ENCODE assay signal across 8 cellular contexts in the genomic region with DNA sequence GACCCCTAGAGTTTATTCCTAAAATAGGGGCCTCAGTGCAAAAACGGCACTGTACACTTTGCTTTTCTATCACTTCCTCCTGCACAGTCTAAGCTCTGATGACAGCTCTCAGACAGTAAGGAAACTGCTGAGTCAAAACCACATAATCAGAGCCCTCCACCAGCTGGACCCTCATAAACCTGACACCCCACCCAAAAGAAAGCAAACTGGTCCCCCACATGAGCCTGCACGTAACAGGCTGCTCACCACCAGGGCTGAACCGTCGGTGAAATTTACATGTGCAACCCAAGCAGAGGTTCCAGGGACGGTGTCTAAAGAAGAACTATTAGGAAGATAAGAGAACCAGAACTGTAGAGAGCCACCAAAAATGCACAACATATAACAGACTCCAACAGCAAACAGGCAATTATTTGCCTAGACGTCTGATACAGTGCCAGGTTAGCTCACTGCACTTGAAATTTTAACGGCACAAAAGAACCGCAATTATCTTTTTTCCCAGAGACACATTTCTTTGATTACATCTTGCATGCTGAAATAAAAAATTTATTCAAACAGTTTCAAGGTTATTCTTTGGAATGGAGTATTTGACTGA. TPM values are rescaled to one million over a fixed set of nuclear protein-coding genes. Genes with fewer than 3 reads are reported as not detected.
DNase-seq lines count a peak whose midpoint lies in the region; ATAC-seq and TF ChIP-seq lines count a peak whose summit lies in the region.

No MANE protein-coding gene starts in this region.

- WGBS in trophoblast cell (ENCODE audit: extremely low coverage, insufficient coverage, insufficient read length) = no CpG with 5 or more reads among the region's 8 CpGs

- no peak overlapping the region for H2AFZ ChIP-seq in trophoblast cell (ENCODE audit: insufficient read depth, low read length, poor library complexity)

- H3K36me3 Mint-ChIP-seq in Caco-2 (ENCODE audit: insufficient read depth, unreplicated experiment) (peaks cover 6% of the 10 kb centered on the region), WTC11 (no peaks in the 10 kb centered on the region)

- no peak overlapping the region for H2AK5ac ChIP-seq in trophoblast cell (ENCODE audit: low read length)

- no peak overlapping the region for H3K4me2 ChIP-seq in trophoblast cell (ENCODE audit: low read length)

- H3K36me3 ChIP-seq in Caco-2 (ENCODE audit: control insufficient read depth, insufficient read depth, low read length) = no peaks in the 10 kb centered on the region
- no peaks in the 10 kb centered on the region for H3K36me3 ChIP-seq in trophoblast cell (ENCODE audit: control insufficient read depth in 1 of 2, insufficient read depth in 2 of 2, low read length in 2 of 2)

- no peaks in the 10 kb centered on the region for H3K79me2 ChIP-seq in trophoblast cell (ENCODE audit: control insufficient read depth, insufficient read depth, low read length, poor library complexity)

- no peak overlapping the region for H4K91ac ChIP-seq in trophoblast cell (ENCODE audit: low read depth, low read length)

- H3K4me1 ChIP-seq in Caco-2 = peaks cover 63% of the 10 kb centered on the region
- H3K4me1 ChIP-seq in trophoblast cell (ENCODE audit: control insufficient read depth in 1 of 2, insufficient read depth in 2 of 2, low read length in 2 of 2) = peaks cover 5 to 16% of the 10 kb centered on the region in 2 experiments

- H3K27ac Mint-ChIP-seq in Caco-2 (ENCODE audit: unreplicated experiment) = no peak overlapping the region
- H3K27ac Mint-ChIP-seq in WTC11 = peak overlapping the region; percentile 36; the same call in 1 of the 2 replicates

- no peak for TF ChIP-seq CTCF in Caco-2 (IDR thresholded peaks at IDR 0.05; ENCODE audit: insufficient read depth in 1 of 2, low read depth in 1 of 2, low read length in 1 of 2, severe bottlenecking in 1 of 2, unreplicated experiment in 1 of 2)
- TF ChIP-seq CTCF in GM20000 (IDR thresholded peaks at IDR 0.05; ENCODE audit: extremely low read depth, missing control alignments) = no peak
- TF ChIP-seq CTCF in WTC11 (IDR thresholded peaks at IDR 0.05) = no peak

- no peak for ATAC-seq in WTC11

- H3K9me3 Mint-ChIP-seq in Caco-2 (ENCODE audit: unreplicated experiment) (no peaks in the 10 kb centered on the region), WTC11 (no peaks in the 10 kb centered on the region)

- H3K9ac ChIP-seq in trophoblast cell (ENCODE audit: low read length) = no peak overlapping the region

- H3K79me1 ChIP-seq in trophoblast cell (ENCODE audit: low read length) = no peaks in the 10 kb centered on the region

- no peak overlapping the region for H2BK12ac ChIP-seq in trophoblast cell (ENCODE audit: low read length)

- no peak overlapping the region for H3K14ac ChIP-seq in trophoblast cell (ENCODE audit: low read length)

- in situ Hi-C loops in KBM-7 (cut with MboI; ENCODE audit: low pct_unique_long_range_greater_than_20kb, low sequenced_read_pairs) = no loop called here

- CTCF ChIA-PET in Caco-2 (lab: Charles Lee) (no interaction called here), WTC11 (lab: Charles Lee) (no interaction called here)

- no peak for DNase-seq in Caco-2
- DNase-seq in GM20000 (ENCODE audit: low spot score) = peak; percentile 47
- DNase-seq in KBM-7 = peak; percentile 79
- no peak for DNase-seq in WTC11 (ENCODE audit: low spot score)
- DNase-seq in lung microvascular endothelial cell (ENCODE audit: low read depth in 2 of 2) = peak; percentile 4 to 31
- DNase-seq in GM19240 (ENCODE audit: insufficient read length, low spot score) = no peak
- DNase-seq in trophoblast cell = no peak
- DNase-seq in activated CD4-positive, alpha-beta T cell treated with anti-CD3 and anti-CD28 coated beads for 1 hour = no peak

- H3K4ac ChIP-seq in trophoblast cell (ENCODE audit: low read depth, low read length) = no peak overlapping the region

- no peak overlapping the region for H3K18ac ChIP-seq in trophoblast cell (ENCODE audit: low read length)

- intact Hi-C loops in Caco-2 (cut with micrococcal nuclease; ENCODE audit: unreplicated experiment) = no loop called here

- H3K4me3 Mint-ChIP-seq in Caco-2 (ENCODE audit: unreplicated experiment) (peak overlapping the region; percentile 42), WTC11 (no peak overlapping the region)

- H4K12ac ChIP-seq in trophoblast cell (ENCODE audit: low read depth, low read length) = no peak overlapping the region

- H3K4me1 Mint-ChIP-seq in Caco-2 (ENCODE audit: low read depth, unreplicated experiment) (peaks cover 60% of the 10 kb centered on the region), WTC11 (peaks cover 38% of the 10 kb centered on the region)

- H3K23ac ChIP-seq in trophoblast cell (ENCODE audit: low read length) = no peak overlapping the region

- H3K27me3 ChIP-seq in Caco-2 (replicated peaks; ENCODE audit: control insufficient read depth, insufficient read depth, low read length) (no peaks in the 10 kb centered on the region), trophoblast cell (ENCODE audit: insufficient read depth, low read length) (no peaks in the 10 kb centered on the region)

- no peak overlapping the region for H3K27ac ChIP-seq in trophoblast cell (ENCODE audit: low read depth, low read length)

- no peaks in the 10 kb centered on the region for H3K27me3 Mint-ChIP-seq in Caco-2 (ENCODE audit: insufficient read depth, unreplicated experiment)
- no peaks in the 10 kb centered on the region for H3K27me3 Mint-ChIP-seq in WTC11 (ENCODE audit: low read depth)

- H2BK5ac ChIP-seq in trophoblast cell (ENCODE audit: low read depth, low read length, poor library complexity) = no peak overlapping the region

- POLR2A ChIA-PET in Caco-2 (lab: Charles Lee) (no interaction called here), WTC11 (lab: Charles Lee) (no interaction called here)

- no TSS peak for BruUV-seq in Caco-2 (replicated peaks; lab: Mats Ljungman, UMichigan)

- H3K4me3 ChIP-seq in Caco-2 (ENCODE audit: low read depth, low read length) = no peak overlapping the region
- no peak overlapping the region for H3K4me3 ChIP-seq in trophoblast cell (ENCODE audit: low read depth, low read length)

- H3K9me3 ChIP-seq in Caco-2 = no peaks in the 10 kb centered on the region
- H3K9me3 ChIP-seq in trophoblast cell (ENCODE audit: insufficient read depth, low read depth, low read length) = no peaks in the 10 kb centered on the region

- no peak overlapping the region for H2BK120ac ChIP-seq in trophoblast cell (ENCODE audit: insufficient read depth, low read length, poor library complexity)

- no peak overlapping the region for H4K8ac ChIP-seq in trophoblast cell (ENCODE audit: low read depth, low read length)

TF ChIP-seq in WTC11, 78 proteins besides CTCF, POLR2A, EP300 and RAD21:
- TF ChIP-seq, protein P1, sequence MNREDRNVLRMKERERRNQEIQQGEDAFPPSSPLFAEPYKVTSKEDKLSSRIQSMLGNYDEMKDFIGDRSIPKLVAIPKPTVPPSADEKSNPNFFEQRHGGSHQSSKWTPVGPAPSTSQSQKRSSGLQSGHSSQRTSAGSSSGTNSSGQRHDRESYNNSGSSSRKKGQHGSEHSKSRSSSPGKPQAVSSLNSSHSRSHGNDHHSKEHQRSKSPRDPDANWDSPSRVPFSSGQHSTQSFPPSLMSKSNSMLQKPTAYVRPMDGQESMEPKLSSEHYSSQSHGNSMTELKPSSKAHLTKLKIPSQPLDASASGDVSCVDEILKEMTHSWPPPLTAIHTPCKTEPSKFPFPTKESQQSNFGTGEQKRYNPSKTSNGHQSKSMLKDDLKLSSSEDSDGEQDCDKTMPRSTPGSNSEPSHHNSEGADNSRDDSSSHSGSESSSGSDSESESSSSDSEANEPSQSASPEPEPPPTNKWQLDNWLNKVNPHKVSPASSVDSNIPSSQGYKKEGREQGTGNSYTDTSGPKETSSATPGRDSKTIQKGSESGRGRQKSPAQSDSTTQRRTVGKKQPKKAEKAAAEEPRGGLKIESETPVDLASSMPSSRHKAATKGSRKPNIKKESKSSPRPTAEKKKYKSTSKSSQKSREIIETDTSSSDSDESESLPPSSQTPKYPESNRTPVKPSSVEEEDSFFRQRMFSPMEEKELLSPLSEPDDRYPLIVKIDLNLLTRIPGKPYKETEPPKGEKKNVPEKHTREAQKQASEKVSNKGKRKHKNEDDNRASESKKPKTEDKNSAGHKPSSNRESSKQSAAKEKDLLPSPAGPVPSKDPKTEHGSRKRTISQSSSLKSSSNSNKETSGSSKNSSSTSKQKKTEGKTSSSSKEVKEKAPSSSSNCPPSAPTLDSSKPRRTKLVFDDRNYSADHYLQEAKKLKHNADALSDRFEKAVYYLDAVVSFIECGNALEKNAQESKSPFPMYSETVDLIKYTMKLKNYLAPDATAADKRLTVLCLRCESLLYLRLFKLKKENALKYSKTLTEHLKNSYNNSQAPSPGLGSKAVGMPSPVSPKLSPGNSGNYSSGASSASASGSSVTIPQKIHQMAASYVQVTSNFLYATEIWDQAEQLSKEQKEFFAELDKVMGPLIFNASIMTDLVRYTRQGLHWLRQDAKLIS (CRISPR knock-in tag; IDR thresholded peaks at IDR 0.05; ENCODE audit: borderline replicate concordance) = no peak
- TF ChIP-seq ZNF232 (CRISPR knock-in tag; IDR thresholded peaks at IDR 0.05) (no peak), CREM (CRISPR knock-in tag; IDR thresholded peaks at IDR 0.05) (no peak), TP53 (CRISPR knock-in tag; IDR thresholded peaks at IDR 0.05) (no peak), SOX15 (CRISPR knock-in tag; IDR thresholded peaks at IDR 0.05) (no peak), ATF1 (CRISPR knock-in tag; IDR thresholded peaks at IDR 0.05) (no peak), TEAD1 (CRISPR knock-in tag; IDR thresholded peaks at IDR 0.05) (no peak), RORB (CRISPR knock-in tag; IDR thresholded peaks at IDR 0.05) (no peak)
- TF ChIP-seq, protein P2, sequence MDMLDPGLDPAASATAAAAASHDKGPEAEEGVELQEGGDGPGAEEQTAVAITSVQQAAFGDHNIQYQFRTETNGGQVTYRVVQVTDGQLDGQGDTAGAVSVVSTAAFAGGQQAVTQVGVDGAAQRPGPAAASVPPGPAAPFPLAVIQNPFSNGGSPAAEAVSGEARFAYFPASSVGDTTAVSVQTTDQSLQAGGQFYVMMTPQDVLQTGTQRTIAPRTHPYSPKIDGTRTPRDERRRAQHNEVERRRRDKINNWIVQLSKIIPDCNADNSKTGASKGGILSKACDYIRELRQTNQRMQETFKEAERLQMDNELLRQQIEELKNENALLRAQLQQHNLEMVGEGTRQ (CRISPR knock-in tag; IDR thresholded peaks at IDR 0.05) = no peak
- TF ChIP-seq, protein P3, sequence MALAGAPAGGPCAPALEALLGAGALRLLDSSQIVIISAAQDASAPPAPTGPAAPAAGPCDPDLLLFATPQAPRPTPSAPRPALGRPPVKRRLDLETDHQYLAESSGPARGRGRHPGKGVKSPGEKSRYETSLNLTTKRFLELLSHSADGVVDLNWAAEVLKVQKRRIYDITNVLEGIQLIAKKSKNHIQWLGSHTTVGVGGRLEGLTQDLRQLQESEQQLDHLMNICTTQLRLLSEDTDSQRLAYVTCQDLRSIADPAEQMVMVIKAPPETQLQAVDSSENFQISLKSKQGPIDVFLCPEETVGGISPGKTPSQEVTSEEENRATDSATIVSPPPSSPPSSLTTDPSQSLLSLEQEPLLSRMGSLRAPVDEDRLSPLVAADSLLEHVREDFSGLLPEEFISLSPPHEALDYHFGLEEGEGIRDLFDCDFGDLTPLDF (CRISPR knock-in tag; IDR thresholded peaks at IDR 0.05) = no peak

RNA-seq across cellular contexts. Expression of a gene that starts 19.6 kb away (rescaled TPM):
- total RNA-seq in Caco-2 (2022) (30.5 and 34.8 TPM in 2 replicates), WTC11 (2021) (12.4 to 14.0 TPM (median 13.2 TPM) in 3 replicates), lung microvascular endothelial cell (32.3 and 76.2 TPM in 2 replicates)
- 12.3 and 14.2 TPM in 2 replicates for polyA plus RNA-seq in trophoblast cell (2013)

Comparison
In these comparisons a context has a peak if more than half of its experiments do, and no peak if none do; other contexts are left out.
1. DNase-seq: peak in GM20000 (single experiment), KBM-7 (single experiment) and lung microvascular endothelial cell (2 of 2); none in Caco-2 (0 of 2), WTC11 (single experiment), GM19240 (single experiment), trophoblast cell (0 of 2) and activated CD4-positive, alpha-beta T cell treated with anti-CD3 and anti-CD28 coated beads for 1 hour (single experiment).